In the genomic region with DNA sequence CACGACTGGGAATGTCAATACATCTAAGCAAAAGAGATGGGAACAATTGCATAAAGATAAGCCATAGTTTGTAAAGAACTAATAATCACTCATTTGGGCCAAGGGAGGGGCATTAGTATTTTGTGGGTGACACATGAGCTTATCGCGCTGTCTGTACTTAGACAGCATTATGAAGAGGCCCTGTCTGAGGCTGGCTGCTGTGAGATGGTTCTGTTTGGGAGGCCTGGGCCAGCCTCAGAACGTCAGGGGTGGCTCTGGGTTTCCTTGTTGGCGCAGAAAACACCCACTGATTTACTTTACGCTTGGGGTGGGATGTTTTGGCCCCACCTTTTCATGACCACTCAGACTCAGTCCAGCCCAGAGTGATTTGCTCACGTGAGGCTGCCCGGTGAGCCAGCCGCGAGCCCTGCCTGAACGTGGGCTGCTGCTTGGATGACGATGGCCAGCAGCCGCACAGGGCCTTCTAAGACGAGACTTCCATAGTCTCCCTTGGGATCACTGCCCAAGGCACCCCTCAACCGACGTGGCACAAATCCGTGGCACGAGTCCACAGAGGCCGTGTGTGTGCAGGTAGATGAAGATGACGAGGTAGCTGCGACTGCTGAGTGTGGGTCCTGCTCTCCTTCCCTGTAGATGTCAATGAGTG, we compare ENCODE assay signal across 21 cellular contexts. TPM values are rescaled to one million over a fixed set of nuclear protein-coding genes. Genes with fewer than 3 reads are reported as not detected.
DNase-seq lines count a peak whose midpoint lies in the region; ATAC-seq, FAIRE-seq and TF ChIP-seq lines count a peak whose summit lies in the region.
"Had no signal": no experiment of that assay in that cellular context is flagged by ENCODE, and none has a peak within 500 bp of the region (broad histone marks: within the 10 kb centered on the region; RNA-seq: fewer than 3 reads in every experiment).

No MANE protein-coding gene starts in this region.

- H4K20me1 ChIP-seq in DND-41 (ENCODE audit: insufficient read depth, low read length) = no peaks in the 10 kb centered on the region
- no peaks in the 10 kb centered on the region for H4K20me1 ChIP-seq in H1 (replicated peaks in 1 of 2; ENCODE audit: control insufficient read depth in 1 of 2, insufficient read depth in 2 of 2, low read length in 2 of 2)

- TF ChIP-seq RAD21 in H1 (IDR thresholded peaks at IDR 0.05 in 1 of 2, conservative IDR thresholded peaks at IDR 0.05 in 1 of 2; ENCODE audit: low read depth in 2 of 2, low read length in 2 of 2) = no peak

- ATAC-seq in DND-41 (ENCODE audit: insufficient read depth, low read depth) = 0 out of 3 replicates have a peak, but pooled peaks have one; percentile 10

- no peak overlapping the region for H3K14ac ChIP-seq in H1 (ENCODE audit: insufficient read length)
- H3K14ac ChIP-seq in trophoblast cell (ENCODE audit: low read length) = no peak overlapping the region

- H3K36me3 ChIP-seq in DND-41 (ENCODE audit: insufficient read depth, low read length) (no peaks in the 10 kb centered on the region), H1 (ENCODE audit: control insufficient read depth in 2 of 4, insufficient read depth in 4 of 4, low read length in 3 of 4) (no peaks in the 10 kb centered on the region), trophoblast cell (ENCODE audit: control insufficient read depth in 1 of 2, insufficient read depth in 2 of 2, low read length in 2 of 2) (no peaks in the 10 kb centered on the region), uterus (no peaks in the 10 kb centered on the region)
- H3K36me3 ChIP-seq: SJCRH30 had no signal

- no peak for TF ChIP-seq POLR2A in H1 (IDR thresholded peaks at IDR 0.05; ENCODE audit: control extremely low read depth in 1 of 2, low read depth in 2 of 2, low read length in 2 of 2)
- no peak for TF ChIP-seq POLR2A in uterus (IDR thresholded peaks at IDR 0.05)

- POLR2A ChIA-PET in activated CD4-positive, alpha-beta T cell treated with anti-CD3 and anti-CD28 coated beads, Interleukin-2, amount 10 ng/mL, durations not matched to agents 7 days and 5 days (lab: Charles Lee) = no interaction called here
- POLR2A ChIA-PET in H1 (lab: Charles Lee; ENCODE audit: partially characterized antibody) = no interaction called here

- H2BK120ac ChIP-seq in H1 (replicated peaks; ENCODE audit: low read depth, low read length) (no peak overlapping the region), trophoblast cell (ENCODE audit: insufficient read depth, low read length, poor library complexity) (no peak overlapping the region)

- H2AK5ac ChIP-seq in H1 (ENCODE audit: low read depth, low read length) = 0 out of 2 replicates have a peak overlapping the region, but pooled peaks have one; percentile 0
- H2AK5ac ChIP-seq in trophoblast cell (ENCODE audit: low read length) = no peak overlapping the region

- H2AFZ ChIP-seq in DND-41 (ENCODE audit: low read depth, low read length) (no peak overlapping the region), H1 (ENCODE audit: low read length) (no peak overlapping the region), trophoblast cell (ENCODE audit: insufficient read depth, low read length, poor library complexity) (no peak overlapping the region)

- H3K23ac ChIP-seq in H1 (ENCODE audit: insufficient read length) (no peak overlapping the region), trophoblast cell (ENCODE audit: low read length) (no peak overlapping the region)

- no peaks in the 10 kb centered on the region for H3K36me3 Mint-ChIP-seq in activated CD4-positive, alpha-beta T cell treated with anti-CD3 and anti-CD28 coated beads, Interleukin-2, amount 10 ng/mL, durations not matched to agents 7 days and 5 days (ENCODE audit: low read depth)

- H2BK20ac ChIP-seq in H1 (ENCODE audit: low read length) = no peak overlapping the region

- 87% methylated on average over 21 of the region's 21 CpGs; no CpG with 5 or more reads in 1 of the 2 experiments for WGBS in H1 (ENCODE audit: extremely low coverage in 1 of 2, insufficient coverage in 1 of 2, insufficient read length in 1 of 2, insufficient replicate concordance in 2 of 2, low coverage in 1 of 2, low lambda C conversion rate in 2 of 2, missing lambda C conversion rate in 1 of 2), 2 experiments
- WGBS in trophoblast cell (ENCODE audit: extremely low coverage, insufficient coverage, insufficient read length) = no CpG with 5 or more reads among the region's 21 CpGs

- H3K79me1 ChIP-seq in H1 (ENCODE audit: low read depth, low read length) (no peaks in the 10 kb centered on the region), trophoblast cell (ENCODE audit: low read length) (no peaks in the 10 kb centered on the region)

- no peak for FAIRE-seq in H1 (lab: Jason Lieb, UNC)
- FAIRE-seq: G401.6 had no signal

- H3K4ac ChIP-seq in H1 (replicated peaks; ENCODE audit: insufficient read length, low read depth, low read length) (no peak overlapping the region), trophoblast cell (ENCODE audit: low read depth, low read length) (no peak overlapping the region)

- no peak overlapping the region for H4K12ac ChIP-seq in trophoblast cell (ENCODE audit: low read depth, low read length)

- no peak overlapping the region for H3K56ac ChIP-seq in H1 (replicated peaks; ENCODE audit: insufficient read length, low read depth, low read length)

- no peak overlapping the region for H4K5ac ChIP-seq in H1 (ENCODE audit: insufficient read length, low read depth, low read length)

- H3K9ac ChIP-seq in DND-41 (ENCODE audit: low read depth, low read length) = no peak overlapping the region
- H3K9ac ChIP-seq in H1 (replicated peaks in 1 of 4; ENCODE audit: extremely low read depth in 1 of 4, low read depth in 3 of 4, low read length in 3 of 4) = no peak overlapping the region
- H3K9ac ChIP-seq in trophoblast cell (ENCODE audit: low read length) = no peak overlapping the region

- DNase-seq in activated CD4-positive, alpha-beta T cell treated with anti-CD3 and anti-CD28 coated beads, Interleukin-2, amount 10 ng/mL, durations not matched to agents 7 days and 5 days = no peak
- no peak for DNase-seq in activated CD4-positive, alpha-beta T cell treated with anti-CD3 and anti-CD28 coated beads, Interleukin-2, amount 50 U/mL, for 4 hours
- DNase-seq in DND-41 = no peak
- no peak for DNase-seq in H1 (ENCODE audit: low read depth in 1 of 2, low spot score in 2 of 2)
- no peak for DNase-seq in trophoblast cell
- no peak for DNase-seq in uterus
- DNase-seq in activated CD4-positive, CD25-positive, alpha-beta regulatory T cell treated with anti-CD3 and anti-CD28 coated beads, Interleukin-2, amount 50 U/mL, for 72 hours = no peak
- DNase-seq: H9, Kasumi-1, MM.1S, NCI-H1092, NCI-H1436 treated with DMSO at 0.1 percent for 48 hours, NCI-H2029, NCI-H345, NCI-H526, SJCRH30 had no signal

- no peak overlapping the region for H2BK15ac ChIP-seq in H1 (ENCODE audit: low read length)

- peaks cover 13% of the 10 kb centered on the region for H3K4me1 ChIP-seq in DND-41 (ENCODE audit: insufficient read depth, low read length)
- H3K4me1 ChIP-seq in H1 (replicated peaks in 1 of 4; ENCODE audit: control insufficient read depth in 3 of 4, insufficient read depth in 4 of 4, low read length in 3 of 4) = peaks cover 0 to 9% (median 5%) of the 10 kb centered on the region in 4 experiments; a peak in 5 of 7 replicates
- H3K4me1 ChIP-seq in trophoblast cell (ENCODE audit: control insufficient read depth in 1 of 2, insufficient read depth in 2 of 2, low read length in 2 of 2) = no peaks in the 10 kb centered on the region
- no peaks in the 10 kb centered on the region for H3K4me1 ChIP-seq in uterus
- H3K4me1 ChIP-seq: SJCRH30 had no signal

- no peak overlapping the region for H3K18ac ChIP-seq in H1 (ENCODE audit: extremely low read depth, low read length)
- no peak overlapping the region for H3K18ac ChIP-seq in trophoblast cell (ENCODE audit: low read length)

- no peak overlapping the region for H3K4me3 Mint-ChIP-seq in activated CD4-positive, alpha-beta T cell treated with anti-CD3 and anti-CD28 coated beads, Interleukin-2, amount 10 ng/mL, durations not matched to agents 7 days and 5 days
- H3K4me3 Mint-ChIP-seq: B cell, H9 had no signal

- no peak overlapping the region for H4K8ac ChIP-seq in H1 (ENCODE audit: extremely low read depth, insufficient read depth, low read length)
- no peak overlapping the region for H4K8ac ChIP-seq in trophoblast cell (ENCODE audit: low read depth, low read length)

- no peaks in the 10 kb centered on the region for H3K9me3 Mint-ChIP-seq in activated CD4-positive, alpha-beta T cell treated with anti-CD3 and anti-CD28 coated beads, Interleukin-2, amount 10 ng/mL, durations not matched to agents 7 days and 5 days

- H4K91ac ChIP-seq in H1 (replicated peaks; ENCODE audit: insufficient read length, low read length) (no peak overlapping the region), trophoblast cell (ENCODE audit: low read depth, low read length) (no peak overlapping the region)

- intact Hi-C loops in uterus (cut with DNase I; ENCODE audit: low total_unique reads) = no loop called here

- no peak for TF ChIP-seq CTCF in DND-41 (IDR thresholded peaks at IDR 0.05; ENCODE audit: borderline replicate concordance, extremely low read depth, low read length, poor library complexity, severe bottlenecking)
- TF ChIP-seq CTCF in H1 (IDR thresholded peaks at IDR 0.05; ENCODE audit: control extremely low read depth in 1 of 3, insufficient read depth in 1 of 3, low read depth in 1 of 3, low read length in 3 of 3) = no peak
- TF ChIP-seq CTCF in uterus (IDR thresholded peaks at IDR 0.05) = no peak

- H3K4me2 ChIP-seq in DND-41 (ENCODE audit: insufficient read depth, low read length) = no peak overlapping the region
- no peak overlapping the region for H3K4me2 ChIP-seq in H1 (ENCODE audit: insufficient read depth in 1 of 2, low read depth in 2 of 2, low read length in 2 of 2)
- H3K4me2 ChIP-seq in trophoblast cell (ENCODE audit: low read length) = no peak overlapping the region

- H2BK12ac ChIP-seq in H1 (ENCODE audit: low read depth, low read length) (no peak overlapping the region), trophoblast cell (ENCODE audit: low read length) (no peak overlapping the region)

- H3K79me2 ChIP-seq in DND-41 (ENCODE audit: insufficient read depth, low read length) (no peaks in the 10 kb centered on the region), H1 (ENCODE audit: control insufficient read depth in 1 of 2, insufficient read depth in 2 of 2, low read length in 2 of 2) (no peaks in the 10 kb centered on the region), trophoblast cell (ENCODE audit: control insufficient read depth, insufficient read depth, low read length, poor library complexity) (no peaks in the 10 kb centered on the region)

- no peaks in the 10 kb centered on the region for H3K27me3 ChIP-seq in DND-41 (ENCODE audit: insufficient read depth, low read length, poor library complexity)
- H3K27me3 ChIP-seq in H1 (replicated peaks in 1 of 4; ENCODE audit: control insufficient read depth in 3 of 4, extremely low read depth in 1 of 4, insufficient read depth in 3 of 4, low read length in 3 of 4) = peaks cover 0 to 6% (median 3%) of the 10 kb centered on the region in 4 experiments; a peak in 5 of 7 replicates
- H3K27me3 ChIP-seq in trophoblast cell (ENCODE audit: insufficient read depth, low read length) = no peaks in the 10 kb centered on the region
- H3K27me3 ChIP-seq in uterus = no peaks in the 10 kb centered on the region

- H3K4me1 Mint-ChIP-seq in activated CD4-positive, alpha-beta T cell treated with anti-CD3 and anti-CD28 coated beads, Interleukin-2, amount 10 ng/mL, durations not matched to agents 7 days and 5 days = peaks cover 27% of the 10 kb centered on the region

- CTCF ChIA-PET in activated CD4-positive, alpha-beta T cell treated with anti-CD3 and anti-CD28 coated beads, Interleukin-2, amount 10 ng/mL, durations not matched to agents 7 days and 5 days (lab: Charles Lee) = interaction anchor here (0.5 to 3.3 kb wide), 3 partner anchors 13 to 18 kb away, joined by 4 to 8 read pairs (median 4); no protein-coding TSS in a partner anchor
- CTCF ChIA-PET in H1 (lab: Charles Lee; ENCODE audit: partially characterized antibody) = interaction anchor here (4.2 to 8.4 kb wide), 2 partner anchors 16 to 28 kb away, joined by 19 to 80 read pairs; no protein-coding TSS in a partner anchor

- TF ChIP-seq EP300 in H1 (IDR thresholded peaks at IDR 0.05; ENCODE audit: borderline replicate concordance in 1 of 2, low read depth in 2 of 2, low read length in 2 of 2) = no peak

- H3K9me3 ChIP-seq in DND-41 (ENCODE audit: insufficient read depth, low read length, severe bottlenecking) = no peaks in the 10 kb centered on the region
- peaks cover 7 to 8% of the 10 kb centered on the region in 2 experiments; a peak in 2 of 4 replicates for H3K9me3 ChIP-seq in H1 (ENCODE audit: insufficient read depth in 2 of 2, low read depth in 1 of 2, low read length in 1 of 2)
- peaks cover 5% of the 10 kb centered on the region for H3K9me3 ChIP-seq in trophoblast cell (ENCODE audit: insufficient read depth, low read depth, low read length)
- H3K9me3 ChIP-seq in uterus = no peaks in the 10 kb centered on the region

- peak overlapping the region; percentile 84 for H3K27ac Mint-ChIP-seq in activated CD4-positive, alpha-beta T cell treated with anti-CD3 and anti-CD28 coated beads, Interleukin-2, amount 10 ng/mL, durations not matched to agents 7 days and 5 days
- H3K27ac Mint-ChIP-seq: B cell, H9 had no signal

- no peak overlapping the region for H3K4me3 ChIP-seq in DND-41 (ENCODE audit: low read depth in 1 of 2, low read length in 2 of 2)
- H3K4me3 ChIP-seq in H1 (ENCODE audit: extremely low read depth in 1 of 4, insufficient read depth in 2 of 4, low read depth in 3 of 4, low read length in 4 of 4) = no peak overlapping the region
- H3K4me3 ChIP-seq in trophoblast cell (ENCODE audit: low read depth, low read length) = peak overlapping the region; percentile 56
- no peak overlapping the region for H3K4me3 ChIP-seq in uterus
- H3K4me3 ChIP-seq: SJCRH30 had no signal

- H3K27ac ChIP-seq in DND-41 (ENCODE audit: low read length) = no peak overlapping the region
- no peak overlapping the region for H3K27ac ChIP-seq in H1 (ENCODE audit: low read depth, low read length)
- no peak overlapping the region for H3K27ac ChIP-seq in trophoblast cell (ENCODE audit: low read depth, low read length)
- no peak overlapping the region for H3K27ac ChIP-seq in uterus
- H3K27ac ChIP-seq: HL-60, SJCRH30 had no signal

- H3K23me2 ChIP-seq in H1 (ENCODE audit: low read depth, low read length) = no peaks in the 10 kb centered on the region

- H3K27me3 Mint-ChIP-seq in activated CD4-positive, alpha-beta T cell treated with anti-CD3 and anti-CD28 coated beads, Interleukin-2, amount 10 ng/mL, durations not matched to agents 7 days and 5 days = peaks cover 9% of the 10 kb centered on the region

- H2BK5ac ChIP-seq in H1 (ENCODE audit: low read depth, low read length) (no peak overlapping the region), trophoblast cell (ENCODE audit: low read depth, low read length, poor library complexity) (no peak overlapping the region)

RNA-seq across cellular contexts. Expression of a gene that starts 18.7 kb away (rescaled TPM):
- total RNA-seq in activated CD4-positive, alpha-beta T cell treated with anti-CD3 and anti-CD28 coated beads, Interleukin-2, amount 10 ng/mL, durations not matched to agents 7 days and 5 days = under 1 TPM; 0.10 to 0.21 TPM
- total RNA-seq in H1 (2021; fragmentation: NEBNext Ultra II Directional; extraction: Animal tissue kit (Norgen Biotek cat#: 25700)) = not detected in 2 replicates
- 0.02 TPM in 1 of 2 replicates, not detected in the other for polyA plus RNA-seq in H1 (2011; rRNA removed)
- polyA plus RNA-seq in H1 (2011; cell fraction: cytosol; rRNA removed) = not detected
- not detected for polyA plus RNA-seq in H1 (2011; cell fraction: nucleus; rRNA removed)
- not detected in 4 replicates for polyA plus RNA-seq in H1 (2012, experiment 1 of 2)
- not detected for polyA plus RNA-seq in H1 (2012, experiment 2 of 2)
- polyA plus RNA-seq in H1 (2013, experiment 1 of 2) = not detected
- polyA plus RNA-seq in H1 (2013, experiment 2 of 2) = not detected
- polyA minus RNA-seq in H1 (2011; rRNA and poly(A)+ RNA removed) = not detected in 2 replicates
- polyA minus RNA-seq in H1 (2011; cell fraction: cytosol; rRNA and poly(A)+ RNA removed) = not detected
- polyA minus RNA-seq in H1 (2011; cell fraction: nucleus; rRNA and poly(A)+ RNA removed) = not detected
- polyA plus RNA-seq in trophoblast cell (2013) = not detected in 2 replicates
- not detected for total RNA-seq in uterus
- total RNA-seq: A172, H9, HT1080 had no signal
